In the genomic region with DNA sequence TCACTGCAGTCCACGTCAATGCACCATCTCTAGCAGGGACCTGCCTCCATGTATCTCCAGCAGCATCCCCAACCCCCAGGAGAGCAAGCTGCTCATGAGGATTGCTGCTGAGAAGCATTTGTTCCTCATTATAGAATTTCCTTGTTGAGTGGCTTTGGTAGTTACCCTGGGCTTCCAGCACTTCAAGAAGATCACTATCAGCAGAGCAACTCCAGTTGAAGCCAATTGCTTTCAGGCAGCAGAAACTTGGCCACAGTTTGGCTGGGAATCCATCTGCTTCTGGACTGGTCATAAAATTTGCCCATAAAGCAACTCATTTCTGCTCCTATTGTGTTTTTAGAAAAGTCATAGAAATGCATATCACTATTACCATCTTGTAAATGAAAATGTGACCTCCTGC, we compare ENCODE assay signal across 16 cellular contexts. TPM values are rescaled to one million over a fixed set of nuclear protein-coding genes. Genes with fewer than 3 reads are reported as not detected.
DNase-seq lines count a peak whose midpoint lies in the region; ATAC-seq and TF ChIP-seq lines count a peak whose summit lies in the region.
"Had no signal": no experiment of that assay in that cellular context is flagged by ENCODE, and none has a peak within 500 bp of the region (broad histone marks: within the 10 kb centered on the region; RNA-seq: fewer than 3 reads in every experiment).

No MANE protein-coding gene starts in this region.

- no peaks in the 10 kb centered on the region for H3K9me3 Mint-ChIP-seq in osteocyte (ENCODE audit: unreplicated experiment)

- H3K27ac ChIP-seq in C4-2B (peak overlapping the region; percentile 80), lower lobe of right lung (no peak overlapping the region)
- H3K27ac ChIP-seq: A549, BLaER1, GM23248 had no signal

- H3K4me3 Mint-ChIP-seq in osteocyte (ENCODE audit: unreplicated experiment), result no peak overlapping the region
- H3K4me3 Mint-ChIP-seq: CD4-positive, alpha-beta T cell had no signal

- H3K36me3 Mint-ChIP-seq in osteocyte (ENCODE audit: unreplicated experiment), result no peaks in the 10 kb centered on the region

- H3K27me3 ChIP-seq in lower lobe of right lung (ENCODE audit: low read depth), result peaks cover 28% of the 10 kb centered on the region
- H3K27me3 ChIP-seq: BLaER1 had no signal

- no peak for TF ChIP-seq CTCF in C4-2B (conservative IDR thresholded peaks at IDR 0.05)
- no peak for TF ChIP-seq CTCF in osteocyte (IDR thresholded peaks at IDR 0.05)
- no peak for TF ChIP-seq CTCF in lower lobe of right lung (IDR thresholded peaks at IDR 0.05)

- peaks cover 77% of the 10 kb centered on the region for H3K27me3 Mint-ChIP-seq in osteocyte (ENCODE audit: unreplicated experiment)

- DNase-seq in GM04504 (ENCODE audit: low read depth) (peak; percentile 9), NCI-H2196 treated with DMSO at 0.1 percent for 48 hours (lab: John Stamatoyannopoulos, UW; ENCODE audit: unreplicated experiment) (peak; percentile 49), osteocyte (ENCODE audit: extremely low spot score, unreplicated experiment) (peak; percentile 32), lower lobe of right lung (no peak), NCI-H748 treated with DMSO at 0.1 percent for 48 hours (lab: John Stamatoyannopoulos, UW) (no peak)
- DNase-seq: Calu3; CD4-positive, alpha-beta T cell; DMS 273 treated with DMSO at 0.1 percent for 48 hours; GDM1; GM23248; IMR-90; KG1 had no signal

- H3K4me1 Mint-ChIP-seq in osteocyte (ENCODE audit: unreplicated experiment), result no peaks in the 10 kb centered on the region

- H3K4me3 ChIP-seq in lower lobe of right lung, result no peak overlapping the region
- H3K4me3 ChIP-seq: A549, BLaER1, GM23248 had no signal

- no peak for ATAC-seq in lower lobe of right lung
- ATAC-seq: A549 had no signal

- H3K36me3 ChIP-seq in lower lobe of right lung, result no peaks in the 10 kb centered on the region
- H3K36me3 ChIP-seq: BLaER1 had no signal

- H3K9me3 ChIP-seq in lower lobe of right lung, result no peaks in the 10 kb centered on the region
- H3K9me3 ChIP-seq: A549, BLaER1 had no signal

- no peaks in the 10 kb centered on the region for H3K4me1 ChIP-seq in lower lobe of right lung

- H3K27ac Mint-ChIP-seq in osteocyte (ENCODE audit: unreplicated experiment), result no peak overlapping the region
- H3K27ac Mint-ChIP-seq: CD4-positive, alpha-beta T cell had no signal

- intact Hi-C loops in lower lobe of right lung (cut with DNase I), result no loop called here

RNA-seq across cellular contexts. Expression of a gene that starts 17.4 kb away (rescaled TPM):
- total RNA-seq in osteocyte (not detected in 2 replicates), lower lobe of right lung (not detected)
- total RNA-seq: CD4-positive, alpha-beta T cell; GM23248; HT-29; IMR-90 had no signal

Comparison
In these comparisons a context has a peak if more than half of its experiments do, and no peak if none do; other contexts are left out.
1. DNase-seq: peak in GM04504 (single experiment), NCI-H2196 treated with DMSO at 0.1 percent for 48 hours (single experiment) and osteocyte (single experiment); none in lower lobe of right lung (single experiment) and NCI-H748 treated with DMSO at 0.1 percent for 48 hours (single experiment).